30 cellular contexts compared by ENCODE assay signal in genomic region chr15:31510003-31510402, GRCh38.
A peak's percentile ranks its signal among the peaks of the same experiment; 100 is the strongest.
DNase-seq lines count a peak whose midpoint lies in the region.
"Had no signal": no experiment of that assay in that cellular context is flagged by ENCODE, and none has a peak within 500 bp of the region (broad histone marks: within the 10 kb centered on the region; RNA-seq: fewer than 3 reads in every experiment).

No MANE protein-coding gene starts in this region.

- no peak overlapping the region for H3K23ac ChIP-seq in trophoblast cell (ENCODE audit: low read length)

- H4K91ac ChIP-seq in trophoblast cell (ENCODE audit: low read depth, low read length): no peak overlapping the region

- no peak overlapping the region for H3K9ac ChIP-seq in trophoblast cell (ENCODE audit: low read length)

- WGBS in trophoblast cell (ENCODE audit: extremely low coverage, insufficient coverage, insufficient read length): no CpG with 5 or more reads among the region's 15 CpGs

- H3K4me3 ChIP-seq in trophoblast cell (ENCODE audit: low read depth, low read length): no peak overlapping the region
- H3K4me3 ChIP-seq: K562, mucosa of descending colon, pancreas, thoracic aorta had no signal

- H2BK120ac ChIP-seq in trophoblast cell (ENCODE audit: insufficient read depth, low read length, poor library complexity): peak overlapping the region; percentile 76

- H3K79me1 ChIP-seq in trophoblast cell (ENCODE audit: low read length): no peaks in the 10 kb centered on the region

- peaks cover 6% of the 10 kb centered on the region for H3K27me3 Mint-ChIP-seq in T-helper 2 cell treated with Interferon-gamma antibody and Interleukin-4, amounts not matched to agents 5 μg/mL and 100 μg/mL, for 36 hours (ENCODE audit: low read depth)
- H3K27me3 Mint-ChIP-seq: CD4-positive, alpha-beta T cell had no signal

- H2AFZ ChIP-seq in trophoblast cell (ENCODE audit: insufficient read depth, low read length, poor library complexity): no peak overlapping the region

- peaks cover 14% of the 10 kb centered on the region for H3K4me1 Mint-ChIP-seq in T-helper 2 cell treated with Interferon-gamma antibody and Interleukin-4, amounts not matched to agents 5 μg/mL and 100 μg/mL, for 36 hours (ENCODE audit: low read depth)
- H3K4me1 Mint-ChIP-seq: neural crest cell had no signal

- peak; percentile 2 for DNase-seq in T-helper 2 cell treated with Interferon-gamma antibody and Interleukin-4, amounts not matched to agents 5 μg/mL and 100 μg/mL, for 36 hours (ENCODE audit: low spot score)
- DNase-seq in T-helper 2 cell (no peak), NCI-H1092 (lab: John Stamatoyannopoulos, UW) (peak; percentile 40), ecto neural progenitor cell (ENCODE audit: low spot score) (peak; percentile 26), trophoblast cell (no peak), DMS153 (lab: John Stamatoyannopoulos, UW) (no peak), SK-N-DZ (ENCODE audit: low spot score) (no peak)
- DNase-seq in activated CD4-positive, CD25-positive, alpha-beta regulatory T cell (lab: John Stamatoyannopoulos, UW): no peak
- DNase-seq: activated CD4-positive, alpha-beta T cell treated with anti-CD3 and anti-CD28 coated beads for 48 hours; activated gamma-delta T cell treated with Interleukin-2 at 50 U/mL for 16 hours; activated naive CD8-positive, alpha-beta T cell treated with anti-CD3 and anti-CD28 coated beads, Interleukin-2, amount 50 U/mL, for 24 hours; AML-193; CD4-positive, alpha-beta T cell; foreskin melanocyte; H7; mammary epithelial cell; mucosa of descending colon; NCI-H1930; NCI-H226; NCI-H69; pancreas; SIG-M5; stimulated activated CD4-positive, alpha-beta T cell treated with anti-CD3 and anti-CD28 coated beads, Interleukin-1b, Interleukin-23, amount 100 ng/mL, for 48 hours; stimulated activated CD8-positive, alpha-beta memory T cell treated with anti-CD3 and anti-CD28 coated beads, Interleukin-4, amount 100 ng/mL, for 48 hours; WERI-Rb-1 had no signal

- no peaks in the 10 kb centered on the region for H3K9me3 ChIP-seq in trophoblast cell (ENCODE audit: insufficient read depth, low read depth, low read length)
- H3K9me3 ChIP-seq: pancreas, thoracic aorta had no signal

- no peak overlapping the region for H2BK5ac ChIP-seq in trophoblast cell (ENCODE audit: low read depth, low read length, poor library complexity)

- no peak overlapping the region for H3K14ac ChIP-seq in trophoblast cell (ENCODE audit: low read length)

- H4K8ac ChIP-seq in trophoblast cell (ENCODE audit: low read depth, low read length): no peak overlapping the region

- H3K36me3 Mint-ChIP-seq in T-helper 2 cell treated with Interferon-gamma antibody and Interleukin-4, amounts not matched to agents 5 μg/mL and 100 μg/mL, for 36 hours (ENCODE audit: low read depth): no peaks in the 10 kb centered on the region

- peak overlapping the region; percentile 37 for H2AK5ac ChIP-seq in trophoblast cell (ENCODE audit: low read length)

- no peaks in the 10 kb centered on the region for H3K27me3 ChIP-seq in trophoblast cell (ENCODE audit: insufficient read depth, low read length)
- H3K27me3 ChIP-seq: pancreas had no signal

- H2BK12ac ChIP-seq in trophoblast cell (ENCODE audit: low read length): peak overlapping the region; percentile 76

- H3K4me2 ChIP-seq in trophoblast cell (ENCODE audit: low read length): no peak overlapping the region

- H4K12ac ChIP-seq in trophoblast cell (ENCODE audit: low read depth, low read length): no peak overlapping the region

- H3K36me3 ChIP-seq in trophoblast cell (ENCODE audit: control insufficient read depth in 1 of 2, insufficient read depth in 2 of 2, low read length in 2 of 2): peaks cover 0 to 3% of the 10 kb centered on the region in 2 experiments
- H3K36me3 ChIP-seq: pancreas, thoracic aorta, WERI-Rb-1 had no signal

- H3K4ac ChIP-seq in trophoblast cell (ENCODE audit: low read depth, low read length): no peak overlapping the region

- peaks cover 2 to 4% of the 10 kb centered on the region in 2 experiments for H3K4me1 ChIP-seq in trophoblast cell (ENCODE audit: control insufficient read depth in 1 of 2, insufficient read depth in 2 of 2, low read length in 2 of 2)
- H3K4me1 ChIP-seq: pancreas had no signal

- no peak overlapping the region for H3K18ac ChIP-seq in trophoblast cell (ENCODE audit: low read length)

- H3K4me3 Mint-ChIP-seq in T-helper 2 cell treated with Interferon-gamma antibody and Interleukin-4, amounts not matched to agents 5 μg/mL and 100 μg/mL, for 36 hours: no peak overlapping the region
- H3K4me3 Mint-ChIP-seq: activated naive CD8-positive, alpha-beta T cell treated with anti-CD3 and anti-CD28 coated beads, Interleukin-2, amount 50 U/mL, for 24 hours; CD4-positive, alpha-beta T cell; dendritic cell treated with granulocyte-macrophage colony-stimulating factor and Interleukin-4, amounts not matched to agents 40 ng/mL and 50 ng/mL, for 4 days; neural crest cell; stimulated activated naive CD8-positive, alpha-beta T cell treated with anti-CD3 and anti-CD28 coated beads, Interleukin-15, Interleukin-2, amounts not matched to agents 100 ng/mL and 50 ng/mL, for 24 hours had no signal

- no peak overlapping the region for H3K27ac ChIP-seq in trophoblast cell (ENCODE audit: low read depth, low read length)
- H3K27ac ChIP-seq: pancreas, thoracic aorta, WERI-Rb-1 had no signal

- H3K79me2 ChIP-seq in trophoblast cell (ENCODE audit: control insufficient read depth, insufficient read depth, low read length, poor library complexity): no peaks in the 10 kb centered on the region

- no peak overlapping the region for H3K27ac Mint-ChIP-seq in T-helper 2 cell treated with Interferon-gamma antibody and Interleukin-4, amounts not matched to agents 5 μg/mL and 100 μg/mL, for 36 hours
- H3K27ac Mint-ChIP-seq: activated naive CD8-positive, alpha-beta T cell treated with anti-CD3 and anti-CD28 coated beads, Interleukin-2, amount 50 U/mL, for 24 hours; CD4-positive, alpha-beta T cell; dendritic cell treated with granulocyte-macrophage colony-stimulating factor and Interleukin-4, amounts not matched to agents 40 ng/mL and 50 ng/mL, for 4 days; stimulated activated naive CD8-positive, alpha-beta T cell treated with anti-CD3 and anti-CD28 coated beads, Interleukin-15, Interleukin-2, amounts not matched to agents 100 ng/mL and 50 ng/mL, for 24 hours had no signal

- no peaks in the 10 kb centered on the region for H3K9me3 Mint-ChIP-seq in T-helper 2 cell treated with Interferon-gamma antibody and Interleukin-4, amounts not matched to agents 5 μg/mL and 100 μg/mL, for 36 hours
- H3K9me3 Mint-ChIP-seq: neural crest cell had no signal

Comparison
In these comparisons a context has a peak if more than half of its experiments do, and no peak if none do; other contexts are left out.
1. DNase-seq: peak in T-helper 2 cell treated with Interferon-gamma antibody and Interleukin-4, amounts not matched to agents 5 μg/mL and 100 μg/mL, for 36 hours (single experiment), NCI-H1092 (single experiment) and ecto neural progenitor cell (single experiment); none in T-helper 2 cell (0 of 5), trophoblast cell (0 of 2), DMS153 (single experiment), activated CD4-positive, CD25-positive, alpha-beta regulatory T cell (0 of 4) and SK-N-DZ (single experiment).